ENCODE assay signal across 1 cellular context in the genomic region with DNA sequence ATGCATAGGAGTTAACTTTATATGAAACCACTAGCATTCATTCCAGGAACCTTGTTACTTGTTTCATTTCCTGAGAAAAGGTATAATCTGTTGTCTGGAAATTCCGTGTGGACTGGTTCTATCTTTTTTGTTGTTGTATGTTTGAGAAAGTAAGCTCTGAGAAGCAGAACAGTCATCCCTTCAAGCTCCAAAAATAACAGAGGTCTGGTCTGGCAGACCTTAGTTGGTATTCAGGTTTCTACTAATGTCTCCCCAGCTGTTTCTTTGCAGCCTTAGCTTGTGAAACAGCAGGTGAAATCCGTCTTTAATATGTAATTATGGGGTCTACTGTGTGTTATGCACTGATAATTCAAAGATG.
TF ChIP-seq lines count a peak whose summit lies in the region.

No MANE protein-coding gene starts in this region.

TF ChIP-seq in HepG2, 621 proteins besides CTCF, POLR2A, EP300 and RAD21:
- TF ChIP-seq ZNF589 (CRISPR knock-in tag; conservative IDR thresholded peaks at IDR 0.05) (no peak), RBM39 (IDR thresholded peaks at IDR 0.05; ENCODE audit: low read depth, low read length, poor library complexity, severe bottlenecking) (no peak), ZNF34 (CRISPR knock-in tag; IDR thresholded peaks at IDR 0.05; ENCODE audit: borderline replicate concordance) (no peak), SYNCRIP (IDR thresholded peaks at IDR 0.05; ENCODE audit: insufficient read depth, low read depth, low read length) (no peak)
- TF ChIP-seq, protein P1, sequence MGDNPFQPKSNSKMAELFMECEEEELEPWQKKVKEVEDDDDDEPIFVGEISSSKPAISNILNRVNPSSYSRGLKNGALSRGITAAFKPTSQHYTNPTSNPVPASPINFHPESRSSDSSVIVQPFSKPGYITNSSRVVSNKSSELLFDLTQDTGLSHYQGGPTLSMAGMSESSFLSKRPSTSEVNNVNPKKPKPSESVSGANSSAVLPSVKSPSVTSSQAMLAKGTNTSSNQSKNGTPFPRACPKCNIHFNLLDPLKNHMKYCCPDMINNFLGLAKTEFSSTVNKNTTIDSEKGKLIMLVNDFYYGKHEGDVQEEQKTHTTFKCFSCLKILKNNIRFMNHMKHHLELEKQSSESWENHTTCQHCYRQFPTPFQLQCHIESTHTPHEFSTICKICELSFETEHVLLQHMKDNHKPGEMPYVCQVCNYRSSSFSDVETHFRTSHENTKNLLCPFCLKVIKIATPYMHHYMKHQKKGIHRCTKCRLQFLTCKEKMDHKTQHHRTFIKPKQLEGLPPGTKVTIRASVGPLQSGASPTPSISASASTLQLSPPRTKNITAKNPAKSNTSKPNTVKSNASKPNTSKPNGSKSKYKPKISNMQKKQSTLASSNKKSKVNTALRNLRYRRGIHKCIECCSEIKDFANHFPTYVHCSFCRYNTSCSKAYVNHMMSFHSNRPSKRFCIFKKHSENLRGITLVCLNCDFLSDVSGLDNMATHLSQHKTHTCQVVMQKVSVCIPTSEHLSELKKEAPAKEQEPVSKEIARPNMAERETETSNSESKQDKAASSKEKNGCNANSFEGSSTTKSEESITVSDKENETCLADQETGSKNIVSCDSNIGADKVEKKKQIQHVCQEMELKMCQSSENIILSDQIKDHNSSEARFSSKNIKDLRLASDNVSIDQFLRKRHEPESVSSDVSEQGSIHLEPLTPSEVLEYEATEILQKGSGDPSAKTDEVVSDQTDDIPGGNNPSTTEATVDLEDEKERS (CRISPR knock-in tag; IDR thresholded peaks at IDR 0.05), result no peak
- TF ChIP-seq, protein P2, sequence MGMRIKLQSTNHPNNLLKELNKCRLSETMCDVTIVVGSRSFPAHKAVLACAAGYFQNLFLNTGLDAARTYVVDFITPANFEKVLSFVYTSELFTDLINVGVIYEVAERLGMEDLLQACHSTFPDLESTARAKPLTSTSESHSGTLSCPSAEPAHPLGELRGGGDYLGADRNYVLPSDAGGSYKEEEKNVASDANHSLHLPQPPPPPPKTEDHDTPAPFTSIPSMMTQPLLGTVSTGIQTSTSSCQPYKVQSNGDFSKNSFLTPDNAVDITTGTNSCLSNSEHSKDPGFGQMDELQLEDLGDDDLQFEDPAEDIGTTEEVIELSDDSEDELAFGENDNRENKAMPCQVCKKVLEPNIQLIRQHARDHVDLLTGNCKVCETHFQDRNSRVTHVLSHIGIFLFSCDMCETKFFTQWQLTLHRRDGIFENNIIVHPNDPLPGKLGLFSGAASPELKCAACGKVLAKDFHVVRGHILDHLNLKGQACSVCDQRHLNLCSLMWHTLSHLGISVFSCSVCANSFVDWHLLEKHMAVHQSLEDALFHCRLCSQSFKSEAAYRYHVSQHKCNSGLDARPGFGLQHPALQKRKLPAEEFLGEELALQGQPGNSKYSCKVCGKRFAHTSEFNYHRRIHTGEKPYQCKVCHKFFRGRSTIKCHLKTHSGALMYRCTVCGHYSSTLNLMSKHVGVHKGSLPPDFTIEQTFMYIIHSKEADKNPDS (CRISPR knock-in tag; IDR thresholded peaks at IDR 0.05), result no peak
